In genomic region chr4:7210818-7211217, GRCh38 we compare ENCODE assay signal across 16 cellular contexts. TPM values are rescaled to one million over a fixed set of nuclear protein-coding genes. Genes with fewer than 3 reads are reported as not detected.
DNase-seq lines count a peak whose midpoint lies in the region; ATAC-seq and TF ChIP-seq lines count a peak whose summit lies in the region.
"Had no signal": no experiment of that assay in that cellular context is flagged by ENCODE, and none has a peak within 500 bp of the region (broad histone marks: within the 10 kb centered on the region; RNA-seq: fewer than 3 reads in every experiment).

No MANE protein-coding gene starts in this region.

- ATAC-seq in RWPE2 (ENCODE audit: low read depth) (peak; percentile 61), HG02571 (IDR thresholded peaks at IDR 0.05; ENCODE audit: unreplicated experiment) (no peak)
- ATAC-seq: right cardiac atrium had no signal

- no peaks in the 10 kb centered on the region for H3K9me3 ChIP-seq in RWPE2 (ENCODE audit: severe bottlenecking)
- H3K9me3 ChIP-seq: SJSA1 had no signal

- no peaks in the 10 kb centered on the region for H3K27me3 ChIP-seq in RWPE2 (ENCODE audit: insufficient read depth, poor library complexity, severe bottlenecking)
- H3K27me3 ChIP-seq: SJSA1 had no signal

- TF ChIP-seq CTCF in RWPE2 (IDR thresholded peaks at IDR 0.05; ENCODE audit: poor library complexity, severe bottlenecking) (no peak), fibroblast of villous mesenchyme (IDR thresholded peaks at IDR 0.05; ENCODE audit: insufficient read depth, low read depth, low read length) (no peak)

- no peaks in the 10 kb centered on the region for H3K36me3 ChIP-seq in RWPE2 (ENCODE audit: low read depth)
- H3K36me3 ChIP-seq: esophagus muscularis mucosa, SJSA1, stomach had no signal

- H3K27ac ChIP-seq in RWPE2 (ENCODE audit: poor library complexity, severe bottlenecking) = peak overlapping the region; percentile 47
- H3K27ac ChIP-seq: esophagus muscularis mucosa, SJSA1, stomach had no signal

- no peak overlapping the region for H3K4me3 ChIP-seq in RWPE2 (ENCODE audit: severe bottlenecking)
- H3K4me3 ChIP-seq in fibroblast of villous mesenchyme (ENCODE audit: low read depth, low read length) = no peak overlapping the region
- H3K4me3 ChIP-seq: esophagus muscularis mucosa, SJSA1, stomach had no signal

- DNase-seq in GM03348 (ENCODE audit: low spot score) = peak; percentile 91
- no peak for DNase-seq in RWPE2 (ENCODE audit: low spot score)
- DNase-seq in fibroblast of villous mesenchyme (ENCODE audit: low read depth) = peak; percentile 74
- peak; percentile 10 for DNase-seq in smooth muscle cell of the brain vasculature (ENCODE audit: low read depth, low spot score)
- DNase-seq in retina = no peak
- no peak for DNase-seq in COLO829 (ENCODE audit: low spot score)
- no peak for DNase-seq in activated T-cell treated with anti-CD3 and anti-CD28 coated beads for 4 hours
- DNase-seq: activated gamma-delta T cell treated with Interleukin-2 at 50 U/mL for 16 hours, Kasumi-1, NCI-H2081, stomach had no signal

- H3K4me1 ChIP-seq in RWPE2 (ENCODE audit: insufficient read depth, poor library complexity, severe bottlenecking) = peaks cover 41% of the 10 kb centered on the region

RNA-seq across cellular contexts. Expression of gene SORCS2, which starts 18.5 kb away (rescaled TPM):
- under 0.01 TPM in 2 replicates for total RNA-seq in fibroblast of villous mesenchyme
- total RNA-seq: activated CD8-positive, alpha-beta memory T cell treated with anti-CD3 and anti-CD28 coated beads for 36 hours had no signal

Comparison
In these comparisons a context has a peak if more than half of its experiments do, and no peak if none do; other contexts are left out.
1. DNase-seq: peak in GM03348 (single experiment), fibroblast of villous mesenchyme (single experiment) and smooth muscle cell of the brain vasculature (single experiment); none in RWPE2 (single experiment), retina (single experiment), COLO829 (single experiment) and activated T-cell treated with anti-CD3 and anti-CD28 coated beads for 4 hours (single experiment).